In the genomic region with DNA sequence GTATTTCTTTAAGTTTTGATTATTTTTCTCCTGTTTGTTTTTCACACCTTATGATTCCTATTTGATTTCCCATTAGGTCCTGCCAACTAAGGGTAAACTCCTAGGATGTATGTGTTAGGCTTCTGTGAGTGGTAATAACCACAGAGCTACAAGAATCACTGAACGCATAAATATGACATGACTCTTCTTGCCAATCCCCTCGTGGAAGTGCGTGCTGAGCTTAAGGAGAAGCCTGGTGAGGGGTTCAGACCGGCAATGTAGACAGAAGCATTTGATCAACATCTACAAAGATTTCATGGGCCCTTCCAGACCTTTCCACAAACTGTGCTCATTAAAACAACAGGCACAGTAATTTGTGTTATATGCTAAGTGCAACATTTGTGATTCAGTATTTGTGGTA, we compare ENCODE assay signal across 15 cellular contexts.
DNase-seq lines count a peak whose midpoint lies in the region; ATAC-seq and TF ChIP-seq lines count a peak whose summit lies in the region.
"Had no signal": no experiment of that assay in that cellular context is flagged by ENCODE, and none has a peak within 500 bp of the region (broad histone marks: within the 10 kb centered on the region; RNA-seq: fewer than 3 reads in every experiment).

No MANE protein-coding gene starts in this region.

- ATAC-seq in GM21526 (IDR thresholded peaks at IDR 0.05; ENCODE audit: low FRiP score, unreplicated experiment), result no peak

- no peak overlapping the region for H3K4me3 ChIP-seq in skeletal muscle satellite cell (ENCODE audit: low read length)
- H3K4me3 ChIP-seq: sigmoid colon, upper lobe of left lung had no signal

- DNase-seq in T-helper 1 cell (no peak), RPMI7951 (ENCODE audit: low read depth) (peak; percentile 41), chondrocyte (ENCODE audit: low spot score) (no peak), DMS114 treated with DMSO at 0.1 percent for 48 hours (lab: John Stamatoyannopoulos, UW; ENCODE audit: unreplicated experiment) (no peak), NOMO-1 (lab: John Stamatoyannopoulos, UW; ENCODE audit: unreplicated experiment in 2 of 2) (no peak)
- DNase-seq: 8988T; dorsolateral prefrontal cortex; NCI-H1436 treated with DMSO at 0.1 percent for 48 hours; sigmoid colon; stimulated activated naive B cell treated with anti-CD40 and anti-IgM and Interleukin-4, amounts not matched to agents 10 μg/mL and 1 μg/mL and 100 μg/mL, for 72 hours; upper lobe of left lung had no signal

- H3K4me3 Mint-ChIP-seq in T-helper 1 cell treated with Interleukin-12 subunit alpha and Interleukin-12 subunit beta and Interleukin-4 antibody, amounts not matched to agents 30 μg/mL and 1 μg/mL, for 36 hours, result no peak overlapping the region
- no peak overlapping the region for H3K4me3 Mint-ChIP-seq in chondrocyte (ENCODE audit: unreplicated experiment)

- no peak for TF ChIP-seq CTCF in chondrocyte (IDR thresholded peaks at IDR 0.05)

- peaks cover 22% of the 10 kb centered on the region for H3K4me1 Mint-ChIP-seq in T-helper 1 cell treated with Interleukin-12 subunit alpha and Interleukin-12 subunit beta and Interleukin-4 antibody, amounts not matched to agents 30 μg/mL and 1 μg/mL, for 36 hours (ENCODE audit: low read depth)
- H3K4me1 Mint-ChIP-seq in chondrocyte (ENCODE audit: low read depth), result peaks cover 47% of the 10 kb centered on the region

- no peaks in the 10 kb centered on the region for H3K27me3 ChIP-seq in skeletal muscle satellite cell (ENCODE audit: control insufficient read depth, insufficient read depth, low read length)
- H3K27me3 ChIP-seq: dorsolateral prefrontal cortex, neutrophil, sigmoid colon, upper lobe of left lung had no signal

- peak overlapping the region; percentile 70 for H3K27ac Mint-ChIP-seq in T-helper 1 cell treated with Interleukin-12 subunit alpha and Interleukin-12 subunit beta and Interleukin-4 antibody, amounts not matched to agents 30 μg/mL and 1 μg/mL, for 36 hours
- H3K27ac Mint-ChIP-seq in chondrocyte (ENCODE audit: unreplicated experiment), result peak overlapping the region; percentile 61
- H3K27ac Mint-ChIP-seq: stimulated activated naive B cell treated with anti-CD40 and anti-IgM and Interleukin-4, amounts not matched to agents 10 μg/mL and 1 μg/mL and 100 μg/mL, for 72 hours had no signal

- H3K36me3 ChIP-seq in skeletal muscle satellite cell (ENCODE audit: insufficient read depth, low read length), result no peaks in the 10 kb centered on the region
- H3K36me3 ChIP-seq: neutrophil, sigmoid colon, upper lobe of left lung had no signal

- peak overlapping the region; percentile 77 for H3K9ac ChIP-seq in skeletal muscle satellite cell (ENCODE audit: low read depth, low read length)

- H3K9me3 ChIP-seq in skeletal muscle satellite cell (replicated peaks; ENCODE audit: low read length), result no peaks in the 10 kb centered on the region
- H3K9me3 ChIP-seq: neutrophil, sigmoid colon, upper lobe of left lung had no signal

- H3K4me1 ChIP-seq in skeletal muscle satellite cell (ENCODE audit: control insufficient read depth, insufficient read depth, low read length), result peaks cover 71% of the 10 kb centered on the region
- H3K4me1 ChIP-seq: sigmoid colon had no signal

- peaks cover 6% of the 10 kb centered on the region for H3K36me3 Mint-ChIP-seq in T-helper 1 cell treated with Interleukin-12 subunit alpha and Interleukin-12 subunit beta and Interleukin-4 antibody, amounts not matched to agents 30 μg/mL and 1 μg/mL, for 36 hours (ENCODE audit: low read depth)
- H3K36me3 Mint-ChIP-seq in chondrocyte (ENCODE audit: low read depth), result no peaks in the 10 kb centered on the region
- H3K36me3 Mint-ChIP-seq: stimulated activated naive B cell treated with anti-CD40 and anti-IgM and Interleukin-4, amounts not matched to agents 10 μg/mL and 1 μg/mL and 100 μg/mL, for 72 hours had no signal

- H3K4me2 ChIP-seq in skeletal muscle satellite cell (ENCODE audit: low read length), result peak overlapping the region; percentile 75

- H3K9me3 Mint-ChIP-seq in T-helper 1 cell treated with Interleukin-12 subunit alpha and Interleukin-12 subunit beta and Interleukin-4 antibody, amounts not matched to agents 30 μg/mL and 1 μg/mL, for 36 hours, result peaks cover 4% of the 10 kb centered on the region
- peaks cover 4% of the 10 kb centered on the region for H3K9me3 Mint-ChIP-seq in chondrocyte (ENCODE audit: low read depth)
- H3K9me3 Mint-ChIP-seq: stimulated activated naive B cell treated with anti-CD40 and anti-IgM and Interleukin-4, amounts not matched to agents 10 μg/mL and 1 μg/mL and 100 μg/mL, for 72 hours had no signal

- peaks cover 5% of the 10 kb centered on the region for H3K27me3 Mint-ChIP-seq in T-helper 1 cell treated with Interleukin-12 subunit alpha and Interleukin-12 subunit beta and Interleukin-4 antibody, amounts not matched to agents 30 μg/mL and 1 μg/mL, for 36 hours (ENCODE audit: low read depth)
- no peaks in the 10 kb centered on the region for H3K27me3 Mint-ChIP-seq in chondrocyte (ENCODE audit: low read depth)
- H3K27me3 Mint-ChIP-seq: stimulated activated naive B cell treated with anti-CD40 and anti-IgM and Interleukin-4, amounts not matched to agents 10 μg/mL and 1 μg/mL and 100 μg/mL, for 72 hours had no signal
